ENCODE assay signal across 31 cellular contexts in the genomic region with DNA sequence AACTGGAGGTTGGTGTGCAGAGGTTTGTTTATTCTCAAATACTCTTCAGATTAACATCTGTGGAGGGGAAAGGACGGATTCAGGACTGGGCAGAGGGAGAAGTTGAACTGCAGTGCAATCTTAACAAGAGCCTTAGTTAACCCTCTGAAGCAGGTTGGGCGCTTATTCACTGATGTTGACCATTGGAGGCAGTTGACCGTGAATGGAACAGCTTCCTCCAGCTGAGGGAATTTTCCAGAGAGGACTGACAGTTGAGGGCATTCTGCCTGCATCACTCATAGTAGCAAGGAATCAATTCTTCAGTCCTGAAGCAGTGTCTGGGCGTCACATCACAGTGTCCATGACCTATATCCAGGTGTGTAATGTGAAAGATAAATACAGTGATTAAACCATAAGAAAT.
"Had no signal": no experiment of that assay in that cellular context is flagged by ENCODE, and none has a peak within 500 bp of the region (broad histone marks: within the 10 kb centered on the region; RNA-seq: fewer than 3 reads in every experiment).

No MANE protein-coding gene starts in this region.

- ATAC-seq: heart right ventricle; left colon; left lung; lower lobe of right lung; natural killer cell; psoas muscle; right lobe of liver; stimulated activated memory B cell treated with anti-CD40 and anti-IgM and Interleukin-4, amounts not matched to agents 10 μg/mL and 1 μg/mL and 100 μg/mL, for 72 hours; upper lobe of right lung had no signal

- H3K4me3 ChIP-seq: heart right ventricle, hepatocyte, left lung, lower lobe of right lung, neural progenitor cell, psoas muscle, right atrium auricular region, right lobe of liver, smooth muscle cell, stomach, testis, thyroid gland, upper lobe of right lung had no signal

- H3K27me3 ChIP-seq: heart right ventricle, hepatocyte, left lung, neural progenitor cell, neutrophil, right atrium auricular region, right lobe of liver, stomach, testis, thyroid gland, upper lobe of right lung had no signal

- H3K9ac ChIP-seq: neural progenitor cell, parathyroid adenoma had no signal

- H2AFZ ChIP-seq: hepatocyte, neural progenitor cell, parathyroid adenoma had no signal

- FAIRE-seq: urothelium cell line had no signal

- H3K9me3 ChIP-seq: neutrophil, psoas muscle, right lobe of liver, testis, thyroid gland, upper lobe of right lung had no signal

- H3K4me1 ChIP-seq: psoas muscle, right lobe of liver, testis had no signal

- DNase-seq: heart right ventricle; islet precursor cell; left colon; left lung; lower lobe of right lung; mammary epithelial cell; mesenchymal stem cell; naive B cell; natural killer cell; nephron progenitor cell; occipital lobe; psoas muscle; right lobe of liver; stimulated activated CD4-positive, alpha-beta T cell treated with anti-CD3 and anti-CD28 coated beads, Interleukin-1b, Interleukin-23, amount 100 ng/mL, for 48 hours; stimulated activated CD4-positive, alpha-beta T cell treated with anti-CD3 and anti-CD28 coated beads, Interleukin-2, amount 100 ng/mL, for 48 hours; stimulated activated CD4-positive, alpha-beta T cell treated with anti-CD3 and anti-CD28 coated beads, Interleukin-4, amount 100 ng/mL, for 4 hours; stimulated activated CD8-positive, alpha-beta memory T cell treated with anti-CD3 and anti-CD28 coated beads, Interleukin-4, amount 100 ng/mL, for 48 hours; stimulated activated naive CD4-positive, alpha-beta T cell treated with Interleukin-2 at 50 U/mL for 16 hours; stomach; testis; trophoblast cell; upper lobe of right lung had no signal

- H3K27ac ChIP-seq: heart right ventricle, hepatocyte, left lung, lower lobe of right lung, neural progenitor cell, neutrophil, parathyroid adenoma, psoas muscle, right atrium auricular region, right lobe of liver, stomach, testis, thyroid gland, upper lobe of right lung had no signal

- H3K36me3 ChIP-seq: heart right ventricle, left lung, lower lobe of right lung, neural progenitor cell, neutrophil, right atrium auricular region, right lobe of liver, stomach, thyroid gland, upper lobe of right lung had no signal

- H3K4me2 ChIP-seq: hepatocyte, neural progenitor cell, smooth muscle cell had no signal
